Comparison of ENCODE assay signal across 12 cellular contexts in genomic region chr2:43340945-43341356, GRCh38.
DNase-seq lines count a peak whose midpoint lies in the region; ATAC-seq and TF ChIP-seq lines count a peak whose summit lies in the region.
"Had no signal": no experiment of that assay in that cellular context is flagged by ENCODE, and none has a peak within 500 bp of the region (broad histone marks: within the 10 kb centered on the region; RNA-seq: fewer than 3 reads in every experiment).

No MANE protein-coding gene starts in this region.

- H2AFZ ChIP-seq in fibroblast of lung (ENCODE audit: low read length) = no peak overlapping the region

- TF ChIP-seq CTCF in fibroblast of lung (conservative IDR thresholded peaks at IDR 0.05 in 1 of 2, IDR thresholded peaks at IDR 0.05 in 1 of 2; ENCODE audit: low read depth in 1 of 2, low read length in 2 of 2) = no peak
- TF ChIP-seq CTCF in omental fat pad (IDR thresholded peaks at IDR 0.05) = no peak

- ATAC-seq in omental fat pad (ENCODE audit: low FRiP score) (peak; percentile 44), HG03108 (IDR thresholded peaks at IDR 0.05; ENCODE audit: unreplicated experiment) (no peak), HG02642 (IDR thresholded peaks at IDR 0.05; ENCODE audit: poor library complexity, unreplicated experiment) (no peak)

- no peaks in the 10 kb centered on the region for H4K20me1 ChIP-seq in fibroblast of lung (ENCODE audit: control insufficient read depth, extremely low read depth, insufficient read depth, low read length)
- H4K20me1 ChIP-seq: BLaER1 had no signal

- peak; percentile 61 for DNase-seq in AG08395 (ENCODE audit: low spot score)
- peak; percentile 64 to 81 for DNase-seq in SJCRH30
- peak; percentile 65 to 84 for DNase-seq in fibroblast of lung (ENCODE audit: low read depth in 2 of 2)
- DNase-seq in omental fat pad (ENCODE audit: low spot score) = no peak
- DNase-seq in H4 (ENCODE audit: low spot score) = no peak
- no peak for DNase-seq in SKM-1 treated with dmso at 0.1 percent for 144 hours (lab: John Stamatoyannopoulos, UW; ENCODE audit: unreplicated experiment)
- DNase-seq: effector memory CD4-positive, alpha-beta T cell; midbrain had no signal

- H3K36me3 ChIP-seq in SJCRH30 (no peaks in the 10 kb centered on the region), fibroblast of lung (ENCODE audit: control insufficient read depth, insufficient read depth, low read length) (no peaks in the 10 kb centered on the region)
- H3K36me3 ChIP-seq: HAP-1 had no signal

- H3K9me3 ChIP-seq in SJCRH30 (replicated peaks) (no peaks in the 10 kb centered on the region), fibroblast of lung (ENCODE audit: control insufficient read depth, insufficient read depth, low read depth, low read length) (no peaks in the 10 kb centered on the region)
- H3K9me3 ChIP-seq: BLaER1, HAP-1 had no signal

- no peak overlapping the region for H3K9ac ChIP-seq in fibroblast of lung (ENCODE audit: insufficient read depth, low read length)
- H3K9ac ChIP-seq: BLaER1 had no signal

- H3K4me2 ChIP-seq in fibroblast of lung (ENCODE audit: extremely low read depth, insufficient read depth, low read length) = peak overlapping the region; percentile 48
- H3K4me2 ChIP-seq: BLaER1 had no signal

- H3K27me3 ChIP-seq in SJCRH30 (no peaks in the 10 kb centered on the region), fibroblast of lung (ENCODE audit: control insufficient read depth, insufficient read depth, low read length) (no peaks in the 10 kb centered on the region)
- H3K27me3 ChIP-seq: BLaER1 had no signal

- H3K4me3 ChIP-seq in SJCRH30 (no peak overlapping the region), fibroblast of lung (replicated peaks in 1 of 4; ENCODE audit: control extremely low read depth in 1 of 4, insufficient read depth in 1 of 4, low read depth in 3 of 4, low read length in 4 of 4) (no peak overlapping the region)
- H3K4me3 ChIP-seq: BLaER1, HAP-1 had no signal

- H3K27ac ChIP-seq in SJCRH30 (peak overlapping the region; percentile 43; the same call in 1 of the 2 replicates), fibroblast of lung (ENCODE audit: insufficient read depth, low read length) (peak overlapping the region; percentile 1)
- H3K27ac ChIP-seq: BLaER1 had no signal

- no peaks in the 10 kb centered on the region for H3K79me2 ChIP-seq in fibroblast of lung (ENCODE audit: control insufficient read depth, insufficient read depth, low read length)

- H3K4me1 ChIP-seq in SJCRH30 = peaks cover 51% of the 10 kb centered on the region
- peaks cover 31% of the 10 kb centered on the region for H3K4me1 ChIP-seq in fibroblast of lung (ENCODE audit: control insufficient read depth, extremely low read depth, insufficient read depth, low read length)

Comparison
In these comparisons a context has a peak if more than half of its experiments do, and no peak if none do; other contexts are left out.
1. DNase-seq: peak in AG08395 (single experiment), SJCRH30 (2 of 2) and fibroblast of lung (2 of 2); none in omental fat pad (single experiment), H4 (single experiment) and SKM-1 treated with dmso at 0.1 percent for 144 hours (single experiment).